ENCODE assay signal across 25 cellular contexts in genomic region chr13:61110804-61111203, GRCh38.
DNase-seq lines count a peak whose midpoint lies in the region; ATAC-seq lines count a peak whose summit lies in the region.
"Had no signal": no experiment of that assay in that cellular context is flagged by ENCODE, and none has a peak within 500 bp of the region (broad histone marks: within the 10 kb centered on the region; RNA-seq: fewer than 3 reads in every experiment).

No MANE protein-coding gene starts in this region.

- DNase-seq in NCI-H2171 treated with DMSO at 0.1 percent for 48 hours (lab: John Stamatoyannopoulos, UW) (peak; percentile 40), NCI-H2171 (lab: John Stamatoyannopoulos, UW) (no peak), SK-MEL-5 (ENCODE audit: low read depth, low spot score) (peak; percentile 54), epithelial cell of prostate (ENCODE audit: low read depth, low spot score) (peak; percentile 10), retina (peak; percentile 26), sciatic nerve (ENCODE audit: low spot score) (no peak)
- DNase-seq: Calu3; CD4-positive, alpha-beta memory T cell; GOT3; HCEC 1CT; MM.1S; NCI-H1048; NCI-H1417 treated with DMSO at 0.1 percent for 48 hours; NCI-H187 treated with DMSO at 0.1 percent for 48 hours; NCI-H2107; NCI-H2227 treated with DMSO at 0.1 percent for 48 hours; NCI-H510A treated with DMSO at 0.1 percent for 48 hours; RPMI8226; SIG-M5 had no signal

- in situ Hi-C loops in SK-MEL-5 (cut with HindIII; ENCODE audit: low pct_unique_long_range_greater_than_20kb, low sequenced_read_pairs) = no loop called here

- H3K27ac ChIP-seq in epithelial cell of prostate = no peak overlapping the region
- H3K27ac ChIP-seq: 22Rv1; BLaER1 treated with 17β-estradiol and CSF1 and Interleukin-3, amounts not matched to agents 10 nM and 100 nM had no signal

- no peak for ATAC-seq in sciatic nerve
- no peak for ATAC-seq in GM18519 (IDR thresholded peaks at IDR 0.05; ENCODE audit: low FRiP score, unreplicated experiment)
- ATAC-seq in HG03097 (IDR thresholded peaks at IDR 0.05; ENCODE audit: low FRiP score, unreplicated experiment) = no peak
- ATAC-seq: HepG2, K562 had no signal

- intact Hi-C loops in sciatic nerve (cut with DNase I) = no loop called here

Comparison
In these comparisons a context has a peak if more than half of its experiments do, and no peak if none do; other contexts are left out.
1. DNase-seq: peak in NCI-H2171 treated with DMSO at 0.1 percent for 48 hours (single experiment), SK-MEL-5 (single experiment), epithelial cell of prostate (single experiment) and retina (single experiment); none in NCI-H2171 (single experiment) and sciatic nerve (single experiment).